ENCODE assay signal across 1 cellular context in the genomic region with DNA sequence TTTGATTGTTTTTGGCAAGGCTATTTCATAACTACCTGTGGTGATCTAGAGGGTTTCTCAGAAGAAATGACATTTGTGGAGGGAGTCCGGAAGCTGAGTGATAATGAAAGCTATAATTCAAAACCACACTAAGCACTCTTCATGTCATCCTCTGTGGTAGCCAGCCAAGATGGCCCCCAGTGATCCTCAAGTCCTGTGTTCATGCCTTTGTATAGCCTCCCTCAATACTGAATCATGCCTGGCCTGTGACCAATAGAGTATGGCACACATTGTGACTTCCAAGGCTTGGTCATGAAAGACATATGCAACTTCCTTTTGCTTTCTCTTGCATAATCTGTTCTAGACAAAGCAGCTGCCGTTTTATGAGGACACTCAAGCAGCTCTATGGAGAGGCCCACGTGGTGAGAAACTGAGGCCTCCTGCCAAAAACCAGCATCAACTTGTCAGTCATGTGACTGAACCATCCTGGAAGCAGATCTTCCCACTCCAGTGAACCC.
TF ChIP-seq lines count a peak whose summit lies in the region.

No MANE protein-coding gene starts in this region.

TF ChIP-seq in K562, 482 proteins besides CTCF, POLR2A, EP300 and RAD21 (continued from another document and continues in another):
- TF ChIP-seq, protein P1, sequence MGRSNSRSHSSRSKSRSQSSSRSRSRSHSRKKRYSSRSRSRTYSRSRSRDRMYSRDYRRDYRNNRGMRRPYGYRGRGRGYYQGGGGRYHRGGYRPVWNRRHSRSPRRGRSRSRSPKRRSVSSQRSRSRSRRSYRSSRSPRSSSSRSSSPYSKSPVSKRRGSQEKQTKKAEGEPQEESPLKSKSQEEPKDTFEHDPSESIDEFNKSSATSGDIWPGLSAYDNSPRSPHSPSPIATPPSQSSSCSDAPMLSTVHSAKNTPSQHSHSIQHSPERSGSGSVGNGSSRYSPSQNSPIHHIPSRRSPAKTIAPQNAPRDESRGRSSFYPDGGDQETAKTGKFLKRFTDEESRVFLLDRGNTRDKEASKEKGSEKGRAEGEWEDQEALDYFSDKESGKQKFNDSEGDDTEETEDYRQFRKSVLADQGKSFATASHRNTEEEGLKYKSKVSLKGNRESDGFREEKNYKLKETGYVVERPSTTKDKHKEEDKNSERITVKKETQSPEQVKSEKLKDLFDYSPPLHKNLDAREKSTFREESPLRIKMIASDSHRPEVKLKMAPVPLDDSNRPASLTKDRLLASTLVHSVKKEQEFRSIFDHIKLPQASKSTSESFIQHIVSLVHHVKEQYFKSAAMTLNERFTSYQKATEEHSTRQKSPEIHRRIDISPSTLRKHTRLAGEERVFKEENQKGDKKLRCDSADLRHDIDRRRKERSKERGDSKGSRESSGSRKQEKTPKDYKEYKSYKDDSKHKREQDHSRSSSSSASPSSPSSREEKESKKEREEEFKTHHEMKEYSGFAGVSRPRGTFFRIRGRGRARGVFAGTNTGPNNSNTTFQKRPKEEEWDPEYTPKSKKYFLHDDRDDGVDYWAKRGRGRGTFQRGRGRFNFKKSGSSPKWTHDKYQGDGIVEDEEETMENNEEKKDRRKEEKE (IDR thresholded peaks at IDR 0.05; ENCODE audit: borderline replicate concordance in 1 of 2, control insufficient read depth in 1 of 2, low read depth in 2 of 2, low read length in 1 of 2): no peak
- no peak for TF ChIP-seq GTF2E2 (tag; IDR thresholded peaks at IDR 0.05)
- TF ChIP-seq, protein P2, sequence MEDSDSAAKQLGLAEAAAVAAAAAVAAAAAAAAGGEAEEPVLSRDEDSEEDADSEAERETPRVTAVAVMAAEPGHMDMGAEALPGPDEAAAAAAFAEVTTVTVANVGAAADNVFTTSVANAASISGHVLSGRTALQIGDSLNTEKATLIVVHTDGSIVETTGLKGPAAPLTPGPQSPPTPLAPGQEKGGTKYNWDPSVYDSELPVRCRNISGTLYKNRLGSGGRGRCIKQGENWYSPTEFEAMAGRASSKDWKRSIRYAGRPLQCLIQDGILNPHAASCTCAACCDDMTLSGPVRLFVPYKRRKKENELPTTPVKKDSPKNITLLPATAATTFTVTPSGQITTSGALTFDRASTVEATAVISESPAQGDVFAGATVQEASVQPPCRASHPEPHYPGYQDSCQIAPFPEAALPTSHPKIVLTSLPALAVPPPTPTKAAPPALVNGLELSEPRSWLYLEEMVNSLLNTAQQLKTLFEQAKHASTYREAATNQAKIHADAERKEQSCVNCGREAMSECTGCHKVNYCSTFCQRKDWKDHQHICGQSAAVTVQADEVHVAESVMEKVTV (CRISPR knock-in tag; IDR thresholded peaks at IDR 0.05): no peak
- TF ChIP-seq SIRT6 (IDR thresholded peaks at IDR 0.05; ENCODE audit: low read depth, low read length): no peak
- TF ChIP-seq, protein P3, sequence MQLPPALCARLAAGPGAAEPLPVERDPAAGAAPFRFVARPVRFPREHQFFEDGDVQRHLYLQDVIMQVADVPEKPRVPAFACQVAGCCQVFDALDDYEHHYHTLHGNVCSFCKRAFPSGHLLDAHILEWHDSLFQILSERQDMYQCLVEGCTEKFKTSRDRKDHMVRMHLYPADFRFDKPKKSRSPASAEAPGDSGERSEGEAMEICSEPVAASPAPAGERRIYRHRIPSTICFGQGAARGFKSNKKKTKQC (CRISPR knock-in tag; IDR thresholded peaks at IDR 0.05): no peak
- no peak for TF ChIP-seq SMARCA5 (IDR thresholded peaks at IDR 0.05)
- no peak for TF ChIP-seq SP2 (IDR thresholded peaks at IDR 0.05; ENCODE audit: extremely low read depth, low read depth, low read length, poor library complexity, severe bottlenecking)
- no peak for TF ChIP-seq ZFP30 (CRISPR knock-in tag; IDR thresholded peaks at IDR 0.05; ENCODE audit: borderline replicate concordance)
- peak; percentile 34; the same call in 1 of the 2 replicates for TF ChIP-seq ATF7 (IDR thresholded peaks at IDR 0.05)
- no peak for TF ChIP-seq SMARCA4 (IDR thresholded peaks at IDR 0.05)
- TF ChIP-seq ZNF143 (CRISPR knock-in tag; IDR thresholded peaks at IDR 0.05): no peak
- no peak for TF ChIP-seq HNRNPH1 (optimal IDR thresholded peaks at IDR 0.05; ENCODE audit: low read depth, low read length)
- TF ChIP-seq TRIM28 (IDR thresholded peaks at IDR 0.05): no peak
- TF ChIP-seq, protein P4, sequence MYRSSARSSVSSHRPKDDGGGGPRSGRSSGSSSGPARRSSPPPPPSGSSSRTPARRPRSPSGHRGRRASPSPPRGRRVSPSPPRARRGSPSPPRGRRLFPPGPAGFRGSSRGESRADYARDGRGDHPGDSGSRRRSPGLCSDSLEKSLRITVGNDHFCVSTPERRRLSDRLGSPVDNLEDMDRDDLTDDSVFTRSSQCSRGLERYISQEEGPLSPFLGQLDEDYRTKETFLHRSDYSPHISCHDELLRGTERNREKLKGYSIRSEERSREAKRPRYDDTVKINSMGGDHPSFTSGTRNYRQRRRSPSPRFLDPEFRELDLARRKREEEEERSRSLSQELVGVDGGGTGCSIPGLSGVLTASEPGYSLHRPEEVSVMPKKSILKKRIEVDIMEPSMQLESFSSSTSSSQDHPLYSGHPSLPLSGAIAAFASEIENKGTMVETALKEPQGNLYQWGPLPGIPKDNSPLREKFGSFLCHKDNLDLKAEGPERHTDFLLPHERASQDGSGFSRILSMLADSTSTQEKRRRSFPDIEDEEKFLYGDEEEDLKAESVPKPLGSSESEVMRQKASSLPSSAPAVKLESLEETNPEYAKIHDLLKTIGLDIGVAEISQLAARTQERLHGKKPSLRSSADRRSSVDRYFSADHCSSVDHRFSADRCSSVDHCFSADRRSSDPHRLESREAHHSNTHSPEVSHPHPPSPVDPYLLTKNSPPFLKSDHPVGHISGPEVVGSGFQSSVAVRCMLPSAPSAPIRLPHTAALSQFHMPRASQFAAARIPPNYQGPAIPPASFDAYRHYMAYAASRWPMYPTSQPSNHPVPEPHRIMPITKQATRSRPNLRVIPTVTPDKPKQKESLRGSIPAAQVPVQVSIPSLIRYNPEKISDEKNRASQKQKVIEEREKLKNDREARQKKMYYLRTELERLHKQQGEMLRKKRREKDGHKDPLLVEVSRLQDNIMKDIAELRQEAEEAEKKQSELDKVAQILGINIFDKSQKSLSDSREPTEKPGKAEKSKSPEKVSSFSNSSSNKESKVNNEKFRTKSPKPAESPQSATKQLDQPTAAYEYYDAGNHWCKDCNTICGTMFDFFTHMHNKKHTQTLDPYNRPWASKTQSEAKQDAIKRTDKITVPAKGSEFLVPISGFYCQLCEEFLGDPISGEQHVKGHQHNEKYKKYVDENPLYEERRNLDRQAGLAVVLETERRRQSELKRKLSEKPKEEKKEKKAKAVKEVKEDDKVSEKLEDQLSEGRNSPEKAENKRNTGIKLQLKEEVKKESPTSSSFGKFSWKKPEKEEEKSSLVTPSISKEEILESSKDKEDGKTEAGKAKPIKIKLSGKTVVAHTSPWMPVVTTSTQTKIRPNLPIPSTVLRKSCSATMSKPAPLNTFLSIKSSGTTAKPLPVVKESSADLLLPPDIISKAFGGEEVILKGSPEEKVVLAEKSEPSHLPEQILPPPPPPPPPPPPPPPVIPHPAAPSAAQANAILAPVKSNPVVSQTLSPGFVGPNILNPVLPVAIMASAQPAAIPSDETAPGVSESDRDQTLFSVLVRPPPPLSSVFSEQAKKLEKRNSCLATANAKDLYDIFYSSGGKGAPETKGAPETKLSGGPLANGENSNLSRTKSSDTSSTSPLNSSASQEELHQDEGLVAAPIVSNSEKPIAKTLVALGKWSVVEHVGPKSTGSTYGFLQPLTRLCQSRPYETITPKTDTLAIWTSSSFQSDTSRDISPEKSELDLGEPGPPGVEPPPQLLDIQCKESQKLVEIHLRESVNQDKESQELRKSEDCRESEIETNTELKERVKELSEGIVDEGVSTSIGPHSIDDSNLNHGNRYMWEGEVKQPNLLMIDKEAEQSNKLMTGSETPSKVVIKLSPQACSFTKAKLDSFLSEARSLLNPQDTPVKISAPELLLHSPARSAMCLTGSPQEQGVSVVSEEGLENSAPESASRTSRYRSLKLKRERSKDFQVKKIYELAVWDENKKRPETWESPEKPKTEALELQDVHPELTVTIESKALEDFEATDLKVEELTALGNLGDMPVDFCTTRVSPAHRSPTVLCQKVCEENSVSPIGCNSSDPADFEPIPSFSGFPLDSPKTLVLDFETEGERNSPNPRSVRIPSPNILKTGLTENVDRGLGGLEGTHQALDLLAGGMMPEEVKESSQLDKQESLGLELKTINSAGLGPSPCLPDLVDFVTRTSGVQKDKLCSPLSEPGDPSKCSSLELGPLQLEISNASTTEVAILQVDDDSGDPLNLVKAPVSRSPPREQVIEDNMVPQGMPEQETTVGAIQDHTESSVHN (IDR thresholded peaks at IDR 0.05; ENCODE audit: borderline replicate concordance in 1 of 2, low read depth in 1 of 2): no peak
- TF ChIP-seq, protein P5, sequence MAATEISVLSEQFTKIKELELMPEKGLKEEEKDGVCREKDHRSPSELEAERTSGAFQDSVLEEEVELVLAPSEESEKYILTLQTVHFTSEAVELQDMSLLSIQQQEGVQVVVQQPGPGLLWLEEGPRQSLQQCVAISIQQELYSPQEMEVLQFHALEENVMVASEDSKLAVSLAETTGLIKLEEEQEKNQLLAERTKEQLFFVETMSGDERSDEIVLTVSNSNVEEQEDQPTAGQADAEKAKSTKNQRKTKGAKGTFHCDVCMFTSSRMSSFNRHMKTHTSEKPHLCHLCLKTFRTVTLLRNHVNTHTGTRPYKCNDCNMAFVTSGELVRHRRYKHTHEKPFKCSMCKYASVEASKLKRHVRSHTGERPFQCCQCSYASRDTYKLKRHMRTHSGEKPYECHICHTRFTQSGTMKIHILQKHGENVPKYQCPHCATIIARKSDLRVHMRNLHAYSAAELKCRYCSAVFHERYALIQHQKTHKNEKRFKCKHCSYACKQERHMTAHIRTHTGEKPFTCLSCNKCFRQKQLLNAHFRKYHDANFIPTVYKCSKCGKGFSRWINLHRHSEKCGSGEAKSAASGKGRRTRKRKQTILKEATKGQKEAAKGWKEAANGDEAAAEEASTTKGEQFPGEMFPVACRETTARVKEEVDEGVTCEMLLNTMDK (IDR thresholded peaks at IDR 0.05; ENCODE audit: borderline replicate concordance, insufficient read depth, low read depth, low read length, poor library complexity, severe bottlenecking): no peak
- TF ChIP-seq, protein P6, sequence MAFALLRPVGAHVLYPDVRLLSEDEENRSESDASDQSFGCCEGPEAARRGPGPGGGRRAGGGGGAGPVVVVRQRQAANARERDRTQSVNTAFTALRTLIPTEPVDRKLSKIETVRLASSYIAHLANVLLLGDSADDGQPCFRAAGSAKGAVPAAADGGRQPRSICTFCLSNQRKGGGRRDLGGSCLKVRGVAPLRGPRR (CRISPR knock-in tag; IDR thresholded peaks at IDR 0.05): no peak
- no peak for TF ChIP-seq BRCA1 (IDR thresholded peaks at IDR 0.05)
- no peak for TF ChIP-seq BRCA1 (CRISPR knock-in tag; IDR thresholded peaks at IDR 0.05)
- no peak for TF ChIP-seq RBM39 (optimal IDR thresholded peaks at IDR 0.05; ENCODE audit: low read depth, low read length)
- TF ChIP-seq KLF6 (CRISPR knock-in tag; IDR thresholded peaks at IDR 0.05; ENCODE audit: borderline replicate concordance): no peak
- no peak for TF ChIP-seq HSF4 (CRISPR knock-in tag; IDR thresholded peaks at IDR 0.05; ENCODE audit: borderline replicate concordance)
- no peak for TF ChIP-seq ZNF3 (CRISPR knock-in tag; IDR thresholded peaks at IDR 0.05)
- TF ChIP-seq, protein P7, sequence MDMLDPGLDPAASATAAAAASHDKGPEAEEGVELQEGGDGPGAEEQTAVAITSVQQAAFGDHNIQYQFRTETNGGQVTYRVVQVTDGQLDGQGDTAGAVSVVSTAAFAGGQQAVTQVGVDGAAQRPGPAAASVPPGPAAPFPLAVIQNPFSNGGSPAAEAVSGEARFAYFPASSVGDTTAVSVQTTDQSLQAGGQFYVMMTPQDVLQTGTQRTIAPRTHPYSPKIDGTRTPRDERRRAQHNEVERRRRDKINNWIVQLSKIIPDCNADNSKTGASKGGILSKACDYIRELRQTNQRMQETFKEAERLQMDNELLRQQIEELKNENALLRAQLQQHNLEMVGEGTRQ (CRISPR knock-in tag; IDR thresholded peaks at IDR 0.05): no peak; the same call in 1 of the 2 replicates
- TF ChIP-seq POLR2G (IDR thresholded peaks at IDR 0.05; ENCODE audit: low read depth, low read length): no peak
- TF ChIP-seq, protein P8, sequence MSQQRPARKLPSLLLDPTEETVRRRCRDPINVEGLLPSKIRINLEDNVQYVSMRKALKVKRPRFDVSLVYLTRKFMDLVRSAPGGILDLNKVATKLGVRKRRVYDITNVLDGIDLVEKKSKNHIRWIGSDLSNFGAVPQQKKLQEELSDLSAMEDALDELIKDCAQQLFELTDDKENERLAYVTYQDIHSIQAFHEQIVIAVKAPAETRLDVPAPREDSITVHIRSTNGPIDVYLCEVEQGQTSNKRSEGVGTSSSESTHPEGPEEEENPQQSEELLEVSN (IDR thresholded peaks at IDR 0.05; ENCODE audit: borderline replicate concordance in 1 of 2, extremely low read depth in 1 of 2, insufficient read depth in 1 of 2, insufficient read length in 1 of 2, low read depth in 1 of 2, low read length in 1 of 2, poor library complexity in 1 of 2, severe bottlenecking in 1 of 2): no peak
- TF ChIP-seq HMG20A (CRISPR knock-in tag; conservative IDR thresholded peaks at IDR 0.05): no peak
- no peak for TF ChIP-seq RHOXF2B (CRISPR knock-in tag; conservative IDR thresholded peaks at IDR 0.05)
- TF ChIP-seq PCBP2 (IDR thresholded peaks at IDR 0.05; ENCODE audit: low read depth, low read length, poor library complexity, severe bottlenecking): no peak
- no peak for TF ChIP-seq TAL1 (IDR thresholded peaks at IDR 0.05)
- no peak for TF ChIP-seq DNMT1 (IDR thresholded peaks at IDR 0.05)
- TF ChIP-seq ELF2 (CRISPR knock-in tag; IDR thresholded peaks at IDR 0.05): no peak
- TF ChIP-seq KDM1A (IDR thresholded peaks at IDR 0.05): no peak
- TF ChIP-seq, protein P9, sequence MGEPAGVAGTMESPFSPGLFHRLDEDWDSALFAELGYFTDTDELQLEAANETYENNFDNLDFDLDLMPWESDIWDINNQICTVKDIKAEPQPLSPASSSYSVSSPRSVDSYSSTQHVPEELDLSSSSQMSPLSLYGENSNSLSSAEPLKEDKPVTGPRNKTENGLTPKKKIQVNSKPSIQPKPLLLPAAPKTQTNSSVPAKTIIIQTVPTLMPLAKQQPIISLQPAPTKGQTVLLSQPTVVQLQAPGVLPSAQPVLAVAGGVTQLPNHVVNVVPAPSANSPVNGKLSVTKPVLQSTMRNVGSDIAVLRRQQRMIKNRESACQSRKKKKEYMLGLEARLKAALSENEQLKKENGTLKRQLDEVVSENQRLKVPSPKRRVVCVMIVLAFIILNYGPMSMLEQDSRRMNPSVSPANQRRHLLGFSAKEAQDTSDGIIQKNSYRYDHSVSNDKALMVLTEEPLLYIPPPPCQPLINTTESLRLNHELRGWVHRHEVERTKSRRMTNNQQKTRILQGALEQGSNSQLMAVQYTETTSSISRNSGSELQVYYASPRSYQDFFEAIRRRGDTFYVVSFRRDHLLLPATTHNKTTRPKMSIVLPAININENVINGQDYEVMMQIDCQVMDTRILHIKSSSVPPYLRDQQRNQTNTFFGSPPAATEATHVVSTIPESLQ (CRISPR knock-in tag; IDR thresholded peaks at IDR 0.05): no peak
- no peak for TF ChIP-seq POLR3A (IDR thresholded peaks at IDR 0.05; ENCODE audit: borderline replicate concordance, extremely low read depth, insufficient read depth, insufficient read length)
- TF ChIP-seq RBBP5 (IDR thresholded peaks at IDR 0.05; ENCODE audit: borderline replicate concordance, insufficient read depth, low read length, poor library complexity, severe bottlenecking): no peak
- no peak for TF ChIP-seq E2F3 (CRISPR knock-in tag; IDR thresholded peaks at IDR 0.05)
- TF ChIP-seq COPS2 (conservative IDR thresholded peaks at IDR 0.05): no peak
- 0 out of 2 replicates have a peak, but pooled peaks have one; percentile 17 for TF ChIP-seq CXXC5 (CRISPR knock-in tag; IDR thresholded peaks at IDR 0.05)
